8 cellular contexts compared by ENCODE assay signal in genomic region chr17:8117367-8117979, GRCh38.
A peak's percentile ranks its signal among the peaks of the same experiment; 100 is the strongest.
DNase-seq lines count a peak whose midpoint lies in the region; TF ChIP-seq lines count a peak whose summit lies in the region.

No MANE protein-coding gene starts in this region.

- H3K4me1 Mint-ChIP-seq in nephron progenitor cell, result peaks cover 26% of the 10 kb centered on the region

- peaks cover 83% of the 10 kb centered on the region for H3K27me3 Mint-ChIP-seq in nephron progenitor cell (ENCODE audit: low read depth, poor library complexity)

- H3K36me3 Mint-ChIP-seq in nephron progenitor cell (ENCODE audit: low read depth), result no peaks in the 10 kb centered on the region

- TF ChIP-seq CTCF in C4-2B (conservative IDR thresholded peaks at IDR 0.05) (no peak), nephron progenitor cell (IDR thresholded peaks at IDR 0.05) (no peak)

- peak; percentile 21 for DNase-seq in KBM-7
- DNase-seq in nephron progenitor cell, result peak; percentile 39
- no peak for DNase-seq in COLO829 (ENCODE audit: low spot score)
- no peak for DNase-seq in stimulated activated CD4-positive, alpha-beta T cell treated with anti-CD3 and anti-CD28 coated beads, Interleukin-4, amount 100 ng/mL, for 1 hour
- DNase-seq in SKM-1 (lab: John Stamatoyannopoulos, UW; ENCODE audit: unreplicated experiment), result no peak
- DNase-seq in GDM1 (lab: John Stamatoyannopoulos, UW), result no peak

- in situ Hi-C loops in KBM-7 (cut with MboI; ENCODE audit: low pct_unique_long_range_greater_than_20kb, low sequenced_read_pairs), result no loop called here

- H3K27ac ChIP-seq in C4-2B (peak overlapping the region; percentile 73), cingulate gyrus (ENCODE audit: low read depth, low read length) (peak overlapping the region; percentile 88)

- H3K9me3 Mint-ChIP-seq in nephron progenitor cell, result no peaks in the 10 kb centered on the region

- no peak overlapping the region for H3K27ac Mint-ChIP-seq in nephron progenitor cell

- H3K4me3 Mint-ChIP-seq in nephron progenitor cell, result peak overlapping the region; percentile 98

Comparison
In these comparisons a context has a peak if more than half of its experiments do, and no peak if none do; other contexts are left out.
1. DNase-seq: peak in KBM-7 (single experiment) and nephron progenitor cell (single experiment); none in COLO829 (single experiment), stimulated activated CD4-positive, alpha-beta T cell treated with anti-CD3 and anti-CD28 coated beads, Interleukin-4, amount 100 ng/mL, for 1 hour (single experiment), SKM-1 (single experiment) and GDM1 (single experiment).